ENCODE assay signal across 28 cellular contexts in genomic region chr5:122341087-122341486, GRCh38. TPM values are rescaled to one million over a fixed set of nuclear protein-coding genes. Genes with fewer than 3 reads are reported as not detected.
DNase-seq lines count a peak whose midpoint lies in the region; TF ChIP-seq lines count a peak whose summit lies in the region.
"Had no signal": no experiment of that assay in that cellular context is flagged by ENCODE, and none has a peak within 500 bp of the region (broad histone marks: within the 10 kb centered on the region; RNA-seq: fewer than 3 reads in every experiment).

No MANE protein-coding gene starts in this region.

- no peaks in the 10 kb centered on the region for H3K9me3 ChIP-seq in osteoblast (ENCODE audit: low read depth, low read length)
- H3K9me3 ChIP-seq: A549; BLaER1 treated with 17β-estradiol and CSF1 and Interleukin-3, amounts not matched to agents 10 nM and 100 nM; Caco-2; SJSA1 had no signal

- no peak overlapping the region for H3K4me2 ChIP-seq in osteoblast (ENCODE audit: insufficient read depth, low read length)
- H3K4me2 ChIP-seq: A549; BLaER1 treated with 17β-estradiol and CSF1 and Interleukin-3, amounts not matched to agents 10 nM and 100 nM had no signal

- CTCF ChIA-PET in Calu3 (lab: Charles Lee), result no interaction called here

- H3K36me3 ChIP-seq in osteoblast (ENCODE audit: insufficient read depth, low read length), result no peaks in the 10 kb centered on the region
- H3K36me3 ChIP-seq: BLaER1 treated with 17β-estradiol and CSF1 and Interleukin-3, amounts not matched to agents 10 nM and 100 nM; SJSA1 had no signal

- H3K4me1 Mint-ChIP-seq in Calu3 (ENCODE audit: low read depth, unreplicated experiment) (peaks cover 8% of the 10 kb centered on the region), CD14-positive monocyte (no peaks in the 10 kb centered on the region)
- H3K4me1 Mint-ChIP-seq: CD4-positive, alpha-beta memory T cell had no signal

- H3K36me3 Mint-ChIP-seq in Calu3 (ENCODE audit: insufficient read depth, unreplicated experiment) (no peaks in the 10 kb centered on the region), CD14-positive monocyte (no peaks in the 10 kb centered on the region)
- H3K36me3 Mint-ChIP-seq: CD4-positive, alpha-beta memory T cell had no signal

- H3K4me3 ChIP-seq in GM12865 (ENCODE audit: low read depth, low read length) (no peak overlapping the region), osteoblast (ENCODE audit: insufficient read depth, low read length) (no peak overlapping the region)
- H3K4me3 ChIP-seq: A549; BLaER1 treated with 17β-estradiol and CSF1 and Interleukin-3, amounts not matched to agents 10 nM and 100 nM; K562; SJSA1 had no signal

- H3K4me3 Mint-ChIP-seq in Calu3 (ENCODE audit: low read depth, unreplicated experiment) (no peak overlapping the region), CD14-positive monocyte (no peak overlapping the region)
- H3K4me3 Mint-ChIP-seq: CD4-positive, alpha-beta memory T cell had no signal

- H3K27ac Mint-ChIP-seq in Calu3 (ENCODE audit: unreplicated experiment) (no peak overlapping the region), CD14-positive monocyte (no peak overlapping the region)
- H3K27ac Mint-ChIP-seq: CD4-positive, alpha-beta memory T cell had no signal

- TF ChIP-seq CTCF in GM12865 (IDR thresholded peaks at IDR 0.05; ENCODE audit: insufficient read depth, low read depth, low read length, missing control alignments) (no peak), Calu3 (IDR thresholded peaks at IDR 0.05; ENCODE audit: unreplicated experiment) (no peak), osteoblast (IDR thresholded peaks at IDR 0.05; ENCODE audit: extremely low read depth, low read depth, low read length) (no peak), CD14-positive monocyte (IDR thresholded peaks at IDR 0.05) (no peak)

- H3K27me3 Mint-ChIP-seq in Calu3 (ENCODE audit: unreplicated experiment), result no peaks in the 10 kb centered on the region
- peaks cover 0 to 6% (median 0%) of the 10 kb centered on the region in 3 donors for H3K27me3 Mint-ChIP-seq in CD14-positive monocyte (ENCODE audit: low read depth in 3 of 3)

- H3K79me2 ChIP-seq in osteoblast (ENCODE audit: insufficient read depth, low read length), result no peaks in the 10 kb centered on the region

- intact Hi-C loops in Calu3 (cut with micrococcal nuclease; ENCODE audit: unreplicated experiment) (no loop called here), CD14-positive monocyte (cut with micrococcal nuclease) (no loop called here)

- no TSS peak for BruUV-seq in Calu3 (replicated peaks; lab: Mats Ljungman, UMichigan)

- H3K4me1 ChIP-seq in osteoblast (ENCODE audit: insufficient read depth, low read length), result peaks cover 13% of the 10 kb centered on the region
- H3K4me1 ChIP-seq: A549; BLaER1 treated with 17β-estradiol and CSF1 and Interleukin-3, amounts not matched to agents 10 nM and 100 nM; Caco-2; SJSA1 had no signal

- DNase-seq in ELR (ENCODE audit: low read depth) (peak; percentile 20), GM12865 (ENCODE audit: low read depth) (peak; percentile 28), HT1080 (ENCODE audit: low read depth) (peak; percentile 7), amniotic epithelial cell (ENCODE audit: low read depth) (peak; percentile 43), Calu3 (no peak), osteoblast (ENCODE audit: insufficient read length, low spot score, missing footprints) (no peak), CD14-positive monocyte (ENCODE audit: low spot score) (no peak)
- DNase-seq: AML-193; Caco-2; CD4-positive, alpha-beta memory T cell; DMS 273 treated with DMSO at 0.1 percent for 48 hours; DMS79 treated with DMSO at 0.1 percent for 48 hours; Kasumi-1; MV-4-11; NCI-H1694 treated with DMSO at 0.1 percent for 48 hours; NCI-H2081 treated with DMSO at 0.1 percent for 48 hours; NCI-H2171; NCI-H345; NCI-H510A treated with DMSO at 0.1 percent for 48 hours; Right ventricle myocardium superior; RPMI8226; T-helper 2 cell had no signal

- H4K20me1 ChIP-seq in osteoblast (ENCODE audit: insufficient read depth, low read length), result no peaks in the 10 kb centered on the region
- H4K20me1 ChIP-seq: BLaER1 treated with 17β-estradiol and CSF1 and Interleukin-3, amounts not matched to agents 10 nM and 100 nM had no signal

- no peak overlapping the region for H3K27ac ChIP-seq in osteoblast (ENCODE audit: low read depth, low read length)
- H3K27ac ChIP-seq: A549; BLaER1 treated with 17β-estradiol and CSF1 and Interleukin-3, amounts not matched to agents 10 nM and 100 nM; HL-60; SJSA1 had no signal

- no peaks in the 10 kb centered on the region for H3K27me3 ChIP-seq in osteoblast (ENCODE audit: insufficient read depth, low read length)
- H3K27me3 ChIP-seq: BLaER1 treated with 17β-estradiol and CSF1 and Interleukin-3, amounts not matched to agents 10 nM and 100 nM had no signal

- H2AFZ ChIP-seq in osteoblast (ENCODE audit: low read length), result no peak overlapping the region

- H3K9me3 Mint-ChIP-seq in Calu3 (ENCODE audit: low read depth, unreplicated experiment), result no peaks in the 10 kb centered on the region
- H3K9me3 Mint-ChIP-seq in CD14-positive monocyte, result peaks cover 0 to 5% (median 0%) of the 10 kb centered on the region in 7 donors

RNA-seq across cellular contexts. Expression of gene SNCAIP, which starts 29.1 kb away (rescaled TPM):
- total RNA-seq in HT1080 (2014; rRNA removed; shearing (Covaris generic)), result 3.6 and 6.5 TPM in 2 replicates
- polyA plus RNA-seq in HT1080 (2015; cell fraction: cytosol; rRNA removed), result 1.1 and 2.0 TPM in 2 replicates
- polyA plus RNA-seq in HT1080 (2015; cell fraction: nucleus; rRNA removed), result 3.5 and 5.2 TPM in 2 replicates
- total RNA-seq in Calu3 (2022) (0.22 TPM in 1 of 2 replicates, not detected in the other), osteoblast (6.2 and 8.0 TPM in 2 replicates)
- not detected for polyA plus RNA-seq in CD14-positive monocyte
- total RNA-seq: CD4-positive, alpha-beta memory T cell; HepG2; K562 had no signal
- polyA plus RNA-seq: CD4-positive, alpha-beta memory T cell; HepG2 had no signal

Comparison
In these comparisons a context has a peak if more than half of its experiments do, and no peak if none do; other contexts are left out.
1. DNase-seq: peak in ELR (single experiment), GM12865 (single experiment), HT1080 (single experiment) and amniotic epithelial cell (single experiment); none in Calu3 (single experiment), osteoblast (single experiment) and CD14-positive monocyte (single experiment).